Comparison of ENCODE assay signal across 14 cellular contexts in genomic region chr7:150417863-150418262, GRCh38.
DNase-seq lines count a peak whose midpoint lies in the region; ATAC-seq and TF ChIP-seq lines count a peak whose summit lies in the region.
"Had no signal": no experiment of that assay in that cellular context is flagged by ENCODE, and none has a peak within 500 bp of the region (broad histone marks: within the 10 kb centered on the region; RNA-seq: fewer than 3 reads in every experiment).

No MANE protein-coding gene starts in this region.

- no peaks in the 10 kb centered on the region for H4K20me1 ChIP-seq in OCI-LY1 (ENCODE audit: insufficient read depth, low read length)

- H3F3A ChIP-seq in OCI-LY1 (ENCODE audit: insufficient read depth, low read length): no peaks in the 10 kb centered on the region

- H3K9ac ChIP-seq in OCI-LY1 (ENCODE audit: low read length): no peak overlapping the region

- no peaks in the 10 kb centered on the region for H3K27me3 ChIP-seq in OCI-LY1 (ENCODE audit: insufficient read depth, low read length)
- H3K27me3 ChIP-seq: esophagus squamous epithelium had no signal

- H3K9me2 ChIP-seq in OCI-LY1 (ENCODE audit: low read depth, low read length): no peaks in the 10 kb centered on the region

- TF ChIP-seq CTCF in 22Rv1 (IDR thresholded peaks at IDR 0.05) (peak; percentile 46), GM12864 (IDR thresholded peaks at IDR 0.05; ENCODE audit: low read depth, low read length, missing control alignments) (peak; percentile 18), OCI-LY1 (IDR thresholded peaks at IDR 0.05; ENCODE audit: low read length) (peak; percentile 45; the same call in 1 of the 2 replicates)

- no peaks in the 10 kb centered on the region for H3K4me1 ChIP-seq in OCI-LY1 (ENCODE audit: insufficient read depth, low read length, severe bottlenecking)

- ATAC-seq in GM18505 (IDR thresholded peaks at IDR 0.05; ENCODE audit: unreplicated experiment): no peak
- no peak for ATAC-seq in stimulated activated naive CD8-positive, alpha-beta T cell treated with anti-CD3 and anti-CD28 coated beads, Interleukin-15, Interleukin-2, amounts not matched to agents 100 U/mL and 50 U/mL, for 24 hours
- no peak for ATAC-seq in HG02759 (IDR thresholded peaks at IDR 0.05; ENCODE audit: unreplicated experiment)
- ATAC-seq: stimulated activated naive CD8-positive, alpha-beta T cell treated with anti-CD3 and anti-CD28 coated beads, Interleukin-15, amount 100 ng/mL, for 72 hours; T-cell had no signal

- no peaks in the 10 kb centered on the region for H3K9me3 ChIP-seq in OCI-LY1 (ENCODE audit: low read length)
- H3K9me3 ChIP-seq: esophagus squamous epithelium had no signal

- no peak for DNase-seq in GM12864 (ENCODE audit: low read depth)
- peak; percentile 37 for DNase-seq in ecto neural progenitor cell (ENCODE audit: low spot score)
- DNase-seq in activated T-cell treated with anti-CD3 and anti-CD28 coated beads, Interleukin-2, amount 50 U/mL, for 1 hour: no peak
- DNase-seq in stimulated activated naive CD8-positive, alpha-beta T cell treated with anti-CD3 and anti-CD28 coated beads, Interleukin-15, Interleukin-2, amounts not matched to agents 100 U/mL and 50 U/mL, for 24 hours: no peak
- DNase-seq: activated naive CD4-positive, alpha-beta T cell treated with anti-CD3 and anti-CD28 coated beads, Interleukin-2, amount 50 U/mL, for 16 hours; esophagus squamous epithelium; hypothalamus; NCI-H524 treated with DMSO at 0.1 percent for 48 hours; stimulated activated naive CD8-positive, alpha-beta T cell treated with anti-CD3 and anti-CD28 coated beads, Interleukin-15, amount 100 ng/mL, for 72 hours; T-cell had no signal

- H3K36me3 ChIP-seq in OCI-LY1 (ENCODE audit: insufficient read depth, low read length): no peaks in the 10 kb centered on the region
- H3K36me3 ChIP-seq: esophagus squamous epithelium had no signal

- H2AFZ ChIP-seq in OCI-LY1 (ENCODE audit: low read length): no peak overlapping the region

- no peak for TF ChIP-seq POLR2A in GM18505 (IDR thresholded peaks at IDR 0.05; ENCODE audit: borderline replicate concordance, extremely low read depth, insufficient read depth, insufficient read length)

- H3K4me3 ChIP-seq in GM12864 (ENCODE audit: low read depth, low read length) (no peak overlapping the region), OCI-LY1 (ENCODE audit: low read depth, low read length, poor library complexity, severe bottlenecking) (no peak overlapping the region)
- H3K4me3 ChIP-seq: esophagus squamous epithelium had no signal

- H3K4me2 ChIP-seq in OCI-LY1 (ENCODE audit: low read length): no peak overlapping the region

- no peaks in the 10 kb centered on the region for H3K79me2 ChIP-seq in OCI-LY1 (ENCODE audit: insufficient read depth, low read length)

- H3K27ac ChIP-seq in 22Rv1: no peak overlapping the region
- no peak overlapping the region for H3K27ac ChIP-seq in OCI-LY1 (ENCODE audit: low read depth, low read length, poor library complexity, severe bottlenecking)
- H3K27ac ChIP-seq: esophagus squamous epithelium had no signal
